ENCODE assay signal across 8 cellular contexts in the genomic region with DNA sequence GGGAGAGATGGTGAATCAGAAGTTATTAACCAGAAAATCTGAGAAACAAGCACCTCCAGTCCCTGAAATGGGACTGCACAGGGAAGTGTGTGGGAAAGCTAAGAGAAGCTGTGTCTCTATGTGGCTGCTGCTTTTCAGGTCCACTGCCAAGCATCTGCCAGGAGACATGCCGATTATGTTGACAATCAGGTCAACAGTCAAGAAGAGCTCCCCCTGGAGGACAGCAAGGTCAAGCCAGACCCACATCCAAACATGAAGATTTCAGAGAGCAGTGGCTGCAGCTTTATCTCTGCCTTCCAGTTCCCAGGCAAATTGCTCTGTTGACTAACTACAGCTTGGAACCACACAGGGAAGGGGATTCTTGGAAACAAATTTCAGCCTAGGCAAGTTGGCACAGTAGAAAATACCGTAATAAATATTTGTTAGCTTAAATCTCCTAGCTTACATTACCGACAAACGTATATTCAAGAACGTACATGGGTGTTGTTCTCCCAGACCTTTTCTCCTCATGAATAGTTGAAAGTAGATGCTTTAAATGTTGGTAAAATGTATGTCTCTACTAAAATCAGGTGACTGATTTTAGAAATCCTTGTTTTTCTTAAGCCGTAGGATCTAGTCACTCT.
DNase-seq lines count a peak whose midpoint lies in the region; ATAC-seq, FAIRE-seq and TF ChIP-seq lines count a peak whose summit lies in the region.

No MANE protein-coding gene starts in this region.

- no peak overlapping the region for H3K4me3 ChIP-seq in cardiac fibroblast (replicated peaks in 1 of 2; ENCODE audit: low read depth in 2 of 2, low read length in 2 of 2)
- H3K4me3 ChIP-seq in HepG2 (replicated peaks in 1 of 3; ENCODE audit: insufficient read depth in 1 of 3, low read depth in 2 of 3, low read length in 3 of 3) = no peak overlapping the region

- no peak for TF ChIP-seq RAD21 in HepG2 (CRISPR knock-in tag; IDR thresholded peaks at IDR 0.05)

- H3K79me2 ChIP-seq in HepG2 (ENCODE audit: insufficient read depth, low read length) = no peaks in the 10 kb centered on the region

- H3K27me3 ChIP-seq in HepG2 (ENCODE audit: control insufficient read depth in 1 of 2, insufficient read depth in 2 of 2, low read length in 2 of 2) = no peaks in the 10 kb centered on the region

- no peak for TF ChIP-seq EP300 in HepG2 (IDR thresholded peaks at IDR 0.05; ENCODE audit: low read depth in 2 of 2, low read length in 2 of 2)
- no peak for TF ChIP-seq EP300 in HepG2 (CRISPR knock-in tag; IDR thresholded peaks at IDR 0.05; ENCODE audit: borderline replicate concordance)

- no peak overlapping the region for H3K27ac ChIP-seq in HepG2 (ENCODE audit: extremely low read length, insufficient read depth, low read length)

- 63% methylated on average over 6 of the region's 6 CpGs for WGBS in HepG2 (ENCODE audit: low lambda C conversion rate)

- no peaks in the 10 kb centered on the region for H3K4me1 ChIP-seq in HepG2 (ENCODE audit: insufficient read depth, low read length)

- TF ChIP-seq CTCF in cardiac fibroblast (IDR thresholded peaks at IDR 0.05; ENCODE audit: low read depth, low read length) (peak; percentile 45), HepG2 (CRISPR knock-in tag; IDR thresholded peaks at IDR 0.05) (peak; percentile 74)

- BruUV-seq in HepG2 (replicated peaks; lab: Mats Ljungman, UMichigan) = no TSS peak

- H3K9ac ChIP-seq in HepG2 (ENCODE audit: insufficient read depth, low read depth, low read length) = no peak overlapping the region

- TF ChIP-seq POLR2A in HepG2 (IDR thresholded peaks at IDR 0.05; ENCODE audit: insufficient read depth in 1 of 2, low read depth in 2 of 2, low read length in 2 of 2) = no peak

- intact Hi-C loops in HepG2 (cut with micrococcal nuclease; ENCODE audit: unreplicated experiment) = loop anchor here (1.0 to 5.0 kb wide), 2 partner anchors 259 to 1036 kb away; no protein-coding TSS in a partner anchor

- peak; percentile 68 for FAIRE-seq in HepG2 (lab: Jason Lieb, UNC)

- in situ Hi-C loops in HepG2 (cut with HindIII; ENCODE audit: extremely low pct_ligation_motif_present, low pct_unique_long_range_greater_than_20kb) = no loop called here

- POLR2A ChIA-PET in HepG2 (lab: Yijun Ruan, JAX) = no interaction called here

- DNase-seq in DMS53 (lab: John Stamatoyannopoulos, UW) (peak; percentile 80), NCI-H774 (lab: John Stamatoyannopoulos, UW) (peak; percentile 49), cardiac fibroblast (ENCODE audit: low read depth in 2 of 2) (peak; percentile 7 to 38), HepG2 (ENCODE audit: low spot score) (peak; percentile 45), cerebellar nuclear complex (lab: John Stamatoyannopoulos, UW) (no peak), activated T-cell treated with anti-CD3 and anti-CD28 coated beads for 4 hours (no peak)

- no peaks in the 10 kb centered on the region for H3K36me3 ChIP-seq in HepG2 (replicated peaks in 1 of 2; ENCODE audit: control insufficient read depth in 1 of 2, insufficient read depth in 2 of 2, low read length in 2 of 2)

- no peak overlapping the region for H2AFZ ChIP-seq in HepG2 (ENCODE audit: low read length)

- ATAC-seq in GM18907 (IDR thresholded peaks at IDR 0.05; ENCODE audit: unreplicated experiment) (peak; percentile 93), HG03103 (IDR thresholded peaks at IDR 0.05; ENCODE audit: low read depth, unreplicated experiment) (peak; percentile 76), HepG2 (peak; percentile 88)

- H4K20me1 ChIP-seq in HepG2 (ENCODE audit: insufficient read depth, low read length) = no peaks in the 10 kb centered on the region

- CTCF ChIA-PET in HepG2 (lab: Yijun Ruan, JAX; ENCODE audit: low intra/inter-chr PET ratio, low total read pairs) = interaction anchor here (1.4 kb wide), 1 partner anchor 260 kb away, joined by 5 read pairs; no protein-coding TSS in a partner anchor

- H3K4me2 ChIP-seq in HepG2 (ENCODE audit: low read depth, low read length) = no peak overlapping the region

- no peaks in the 10 kb centered on the region for H3K9me3 ChIP-seq in HepG2 (ENCODE audit: low read length)

TF ChIP-seq in HepG2, 621 proteins besides CTCF, POLR2A, EP300 and RAD21:
- TF ChIP-seq STAG1 (CRISPR knock-in tag; IDR thresholded peaks at IDR 0.05) = peak; percentile 30; the same call in 1 of the 2 replicates
- TF ChIP-seq SMC3 (IDR thresholded peaks at IDR 0.05; ENCODE audit: low read length) = peak; percentile 40; the same call in 1 of the 2 replicates
- peak; percentile 22 for TF ChIP-seq XRCC5 (optimal IDR thresholded peaks at IDR 0.05; ENCODE audit: low read length)
- TF ChIP-seq, protein P1, sequence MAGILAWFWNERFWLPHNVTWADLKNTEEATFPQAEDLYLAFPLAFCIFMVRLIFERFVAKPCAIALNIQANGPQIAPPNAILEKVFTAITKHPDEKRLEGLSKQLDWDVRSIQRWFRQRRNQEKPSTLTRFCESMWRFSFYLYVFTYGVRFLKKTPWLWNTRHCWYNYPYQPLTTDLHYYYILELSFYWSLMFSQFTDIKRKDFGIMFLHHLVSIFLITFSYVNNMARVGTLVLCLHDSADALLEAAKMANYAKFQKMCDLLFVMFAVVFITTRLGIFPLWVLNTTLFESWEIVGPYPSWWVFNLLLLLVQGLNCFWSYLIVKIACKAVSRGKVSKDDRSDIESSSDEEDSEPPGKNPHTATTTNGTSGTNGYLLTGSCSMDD (CRISPR knock-in tag; IDR thresholded peaks at IDR 0.05) = no peak
- TF ChIP-seq, protein P2, sequence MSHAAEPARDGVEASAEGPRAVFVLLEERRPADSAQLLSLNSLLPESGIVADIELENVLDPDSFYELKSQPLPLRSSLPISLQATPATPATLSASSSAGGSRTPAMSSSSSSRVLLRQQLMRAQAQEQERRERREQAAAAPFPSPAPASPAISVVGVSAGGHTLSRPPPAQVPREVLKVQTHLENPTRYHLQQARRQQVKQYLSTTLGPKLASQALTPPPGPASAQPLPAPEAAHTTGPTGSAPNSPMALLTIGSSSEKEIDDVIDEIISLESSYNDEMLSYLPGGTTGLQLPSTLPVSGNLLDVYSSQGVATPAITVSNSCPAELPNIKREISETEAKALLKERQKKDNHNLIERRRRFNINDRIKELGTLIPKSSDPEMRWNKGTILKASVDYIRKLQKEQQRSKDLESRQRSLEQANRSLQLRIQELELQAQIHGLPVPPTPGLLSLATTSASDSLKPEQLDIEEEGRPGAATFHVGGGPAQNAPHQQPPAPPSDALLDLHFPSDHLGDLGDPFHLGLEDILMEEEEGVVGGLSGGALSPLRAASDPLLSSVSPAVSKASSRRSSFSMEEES (CRISPR knock-in tag; IDR thresholded peaks at IDR 0.05) = no peak
- peak; percentile 65; the same call in 1 of the 2 replicates for TF ChIP-seq PPARG (CRISPR knock-in tag; conservative IDR thresholded peaks at IDR 0.05)
- TF ChIP-seq FOXA1 (IDR thresholded peaks at IDR 0.05) = no peak
- TF ChIP-seq FOXA1 (CRISPR knock-in tag; IDR thresholded peaks at IDR 0.05) = peak; percentile 42; the same call in 1 of the 2 replicates
- 0 out of 2 replicates have a peak, but pooled peaks have one; percentile 16 for TF ChIP-seq FOXA3 (CRISPR knock-in tag; IDR thresholded peaks at IDR 0.05)
- TF ChIP-seq, protein P3, sequence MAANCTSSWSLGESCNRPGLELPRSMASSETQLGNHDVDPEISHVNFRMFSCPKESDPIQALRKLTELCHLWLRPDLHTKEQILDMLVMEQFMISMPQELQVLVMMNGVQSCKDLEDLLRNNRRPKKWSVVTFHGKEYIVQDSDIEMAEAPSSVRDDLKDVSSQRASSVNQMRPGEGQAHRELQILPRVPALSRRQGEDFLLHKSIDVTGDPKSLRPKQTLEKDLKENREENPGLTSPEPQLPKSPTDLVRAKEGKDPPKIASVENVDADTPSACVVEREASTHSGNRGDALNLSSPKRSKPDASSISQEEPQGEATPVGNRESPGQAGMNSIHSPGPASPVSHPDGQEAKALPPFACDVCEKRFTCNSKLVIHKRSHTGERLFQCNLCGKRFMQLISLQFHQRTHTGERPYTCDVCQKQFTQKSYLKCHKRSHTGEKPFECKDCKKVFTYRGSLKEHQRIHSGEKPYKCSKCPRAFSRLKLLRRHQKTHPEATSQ (CRISPR knock-in tag; IDR thresholded peaks at IDR 0.05; ENCODE audit: borderline replicate concordance) = no peak

Comparison
In these comparisons a context has a peak if more than half of its experiments do, and no peak if none do; other contexts are left out.
1. DNase-seq: peak in DMS53 (single experiment), NCI-H774 (single experiment), cardiac fibroblast (2 of 2) and HepG2 (single experiment); none in cerebellar nuclear complex (0 of 2) and activated T-cell treated with anti-CD3 and anti-CD28 coated beads for 4 hours (single experiment).
2. Peak in every context shown above with its lines, with median percentiles within 50 percentile points of each other: ATAC-seq.